In genomic region chr16:67112591-67113399, GRCh38 we compare ENCODE assay signal across 17 cellular contexts. TPM values are rescaled to one million over a fixed set of nuclear protein-coding genes. Genes with fewer than 3 reads are reported as not detected.
DNase-seq lines count a peak whose midpoint lies in the region; FAIRE-seq and TF ChIP-seq lines count a peak whose summit lies in the region.
"Had no signal": no experiment of that assay in that cellular context is flagged by ENCODE, and none has a peak within 500 bp of the region (broad histone marks: within the 10 kb centered on the region; RNA-seq: fewer than 3 reads in every experiment).

No MANE protein-coding gene starts in this region.

- no peak overlapping the region for H3K4me3 Mint-ChIP-seq in CD14-positive monocyte
- H3K4me3 Mint-ChIP-seq: activated T-cell treated with anti-CD3 and anti-CD28 coated beads, Interleukin-2, amount 50 U/mL, for 4 hours had no signal

- H3K36me3 ChIP-seq in Loucy (ENCODE audit: insufficient read depth, low read length): no peaks in the 10 kb centered on the region
- H3K36me3 ChIP-seq: cardiac muscle cell had no signal

- H3K36me3 Mint-ChIP-seq in CD14-positive monocyte: peaks cover 33 to 41% of the 10 kb centered on the region in 2 donors

- H3K79me2 ChIP-seq in Loucy (ENCODE audit: insufficient read depth, low read length): peaks cover 51% of the 10 kb centered on the region

- H3K4me1 Mint-ChIP-seq in CD14-positive monocyte: peaks cover 77% of the 10 kb centered on the region

- no peak for FAIRE-seq in urothelium cell line (lab: Jason Lieb, UNC)
- FAIRE-seq: G401.6, GM12892 had no signal

- no peaks in the 10 kb centered on the region for H3K27me3 ChIP-seq in Loucy (ENCODE audit: insufficient read depth, low read length, poor library complexity, severe bottlenecking)
- H3K27me3 ChIP-seq: cardiac muscle cell, foreskin keratinocyte had no signal

- no peak for TF ChIP-seq CTCF in CD14-positive monocyte (IDR thresholded peaks at IDR 0.05)
- no peak for TF ChIP-seq CTCF in Loucy (conservative IDR thresholded peaks at IDR 0.05; ENCODE audit: low read length)

- H4K20me1 ChIP-seq in Loucy (ENCODE audit: insufficient read depth, low read length, poor library complexity, severe bottlenecking): no peaks in the 10 kb centered on the region

- peaks cover 0 to 1% (median 0%) of the 10 kb centered on the region in 7 donors for H3K9me3 Mint-ChIP-seq in CD14-positive monocyte
- H3K9me3 Mint-ChIP-seq: activated T-cell treated with anti-CD3 and anti-CD28 coated beads, Interleukin-2, amount 50 U/mL, for 4 hours had no signal

- intact Hi-C loops in CD14-positive monocyte (cut with micrococcal nuclease): no loop called here

- no peaks in the 10 kb centered on the region for H3K9me3 ChIP-seq in Loucy (ENCODE audit: insufficient read depth, low read depth, low read length)
- H3K9me3 ChIP-seq: SK-N-SH had no signal

- DNase-seq in CD14-positive monocyte (ENCODE audit: low spot score) (no peak), dermis blood vessel endothelial cell (peak; percentile 45), mucosa of gallbladder (ENCODE audit: low spot score) (peak; percentile 18), urothelium cell line (ENCODE audit: low spot score) (no peak), AG20443 (ENCODE audit: low spot score) (no peak), SHP77 (lab: John Stamatoyannopoulos, UW) (no peak), NCI-H524 treated with DMSO at 0.1 percent for 48 hours (lab: John Stamatoyannopoulos, UW) (no peak)
- DNase-seq: activated CD4-positive, alpha-beta T cell treated with anti-CD3 and anti-CD28 coated beads, Interleukin-2, amount 50 U/mL, for 1 hour; activated T-cell treated with anti-CD3 and anti-CD28 coated beads, Interleukin-2, amount 50 U/mL, for 4 hours; foreskin keratinocyte; NCI-H1930; NCI-H510A treated with DMSO at 0.1 percent for 48 hours; SK-N-SH had no signal

- peak overlapping the region in 4 of 7 donors; percentile 12 to 99 (median 30) for H3K27ac Mint-ChIP-seq in CD14-positive monocyte

- H2AFZ ChIP-seq in Loucy (ENCODE audit: low read length): no peak overlapping the region

- H3K4me3 ChIP-seq in Loucy (ENCODE audit: low read length, poor library complexity, severe bottlenecking): peak overlapping the region; percentile 36
- H3K4me3 ChIP-seq: cardiac muscle cell had no signal

- no peaks in the 10 kb centered on the region for H3K9me2 ChIP-seq in Loucy (replicated peaks; ENCODE audit: low read depth, low read length)
- H3K9me2 ChIP-seq: SK-N-SH had no signal

- H3K4me1 ChIP-seq in Loucy (ENCODE audit: insufficient read depth, low read length, poor library complexity, severe bottlenecking): peaks cover 32% of the 10 kb centered on the region

- no peaks in the 10 kb centered on the region for H3F3A ChIP-seq in Loucy (ENCODE audit: low read depth)

- peak overlapping the region; percentile 83 for H3K9ac ChIP-seq in Loucy (ENCODE audit: low read depth, low read length, poor library complexity, severe bottlenecking)
- H3K9ac ChIP-seq: SK-N-SH had no signal

- H3K27me3 Mint-ChIP-seq in CD14-positive monocyte (ENCODE audit: low read depth in 3 of 3): no peaks in the 10 kb centered on the region

- peak overlapping the region; percentile 93 for H3K4me2 ChIP-seq in Loucy (ENCODE audit: low read depth, low read length, poor library complexity, severe bottlenecking)
- H3K4me2 ChIP-seq: SK-N-SH had no signal

RNA-seq across cellular contexts. Expression of gene PHAF1, which starts 3.1 kb away (rescaled TPM):
- 10 to 100 TPM; 18.8 to 26.5 TPM for polyA plus RNA-seq in CD14-positive monocyte
- 14.8 and 22.3 TPM in 2 replicates for total RNA-seq in dermis blood vessel endothelial cell
- total RNA-seq in mucosa of gallbladder: 14.2 TPM

RNA-seq across cellular contexts. Expression of gene B3GNT9, which starts 38.0 kb away (rescaled TPM):
- polyA plus RNA-seq in CD14-positive monocyte: under 1 TPM; 0.10 to 0.20 TPM
- total RNA-seq in dermis blood vessel endothelial cell (3.5 and 5.3 TPM in 2 replicates), mucosa of gallbladder (14.1 TPM)

RNA-seq across cellular contexts. Expression of gene TRADD, which starts 46.9 kb away (rescaled TPM):
- 10 to 100 TPM; 35.8 to 46.2 TPM for polyA plus RNA-seq in CD14-positive monocyte
- total RNA-seq in dermis blood vessel endothelial cell (18.2 and 26.5 TPM in 2 replicates), mucosa of gallbladder (38.2 TPM)

RNA-seq across cellular contexts. Expression of gene FBXL8, which starts 47.0 kb away (rescaled TPM):
- polyA plus RNA-seq in CD14-positive monocyte: 1 to 10 TPM; 3.2 to 5.2 TPM
- 7.8 and 9.0 TPM in 2 replicates for total RNA-seq in dermis blood vessel endothelial cell
- total RNA-seq in mucosa of gallbladder: 24.6 TPM

RNA-seq across cellular contexts. Expression of gene HSF4, which starts 51.8 kb away (rescaled TPM):
- polyA plus RNA-seq in CD14-positive monocyte: not detected
- total RNA-seq in dermis blood vessel endothelial cell (0.65 and 2.0 TPM in 2 replicates), mucosa of gallbladder (51.3 TPM)

Comparison
In these comparisons a context has a peak if more than half of its experiments do, and no peak if none do; other contexts are left out.
1. DNase-seq: peak in dermis blood vessel endothelial cell (single experiment) and mucosa of gallbladder (single experiment); none in CD14-positive monocyte (single experiment), urothelium cell line (single experiment), AG20443 (single experiment), SHP77 (0 of 2) and NCI-H524 treated with DMSO at 0.1 percent for 48 hours (single experiment).